ENCODE assay signal across 8 cellular contexts in genomic region chr9:132800038-132800648, GRCh38.
DNase-seq lines count a peak whose midpoint lies in the region; ATAC-seq, FAIRE-seq and TF ChIP-seq lines count a peak whose summit lies in the region.

No MANE protein-coding gene starts in this region.

- H3K27ac ChIP-seq in RWPE2 (ENCODE audit: poor library complexity, severe bottlenecking) (no peak overlapping the region), stomach (peak overlapping the region; percentile 15 to 65 (median 51))

- no peak for TF ChIP-seq EP300 in stomach (IDR thresholded peaks at IDR 0.05)

- intact Hi-C loops in stomach (cut with DNase I; ENCODE audit: low total_unique reads): no loop called here

- peak; percentile 90 for DNase-seq in DMS53 (lab: John Stamatoyannopoulos, UW)
- no peak for DNase-seq in RWPE2 (ENCODE audit: low spot score)
- peak; percentile 84 for DNase-seq in activated effector memory CD4-positive, alpha-beta T cell treated with anti-CD3 and anti-CD28 coated beads, Interleukin-2, amount 50 U/mL, for 16 hours
- peak; percentile 48 to 56 for DNase-seq in frontal cortex (ENCODE audit: low spot score in 2 of 2)
- peak; percentile 22 for DNase-seq in non-pigmented ciliary epithelial cell (ENCODE audit: low read depth)
- DNase-seq in stomach: peak; percentile 86

- no peaks in the 10 kb centered on the region for H3K27me3 ChIP-seq in RWPE2 (ENCODE audit: insufficient read depth, poor library complexity, severe bottlenecking)
- H3K27me3 ChIP-seq in stomach: peaks cover 0 to 43% (median 0%) of the 10 kb centered on the region in 3 donors

- H3K4me3 ChIP-seq in RWPE2 (ENCODE audit: severe bottlenecking) (no peak overlapping the region), stomach (peak overlapping the region; percentile 0 to 32 (median 14))

- peak; percentile 89 for TF ChIP-seq CTCF in LNCAP (IDR thresholded peaks at IDR 0.05)
- TF ChIP-seq CTCF in RWPE2 (IDR thresholded peaks at IDR 0.05; ENCODE audit: poor library complexity, severe bottlenecking): peak; percentile 83
- peak in 6 of 7 experiments; percentile 80 to 96 (median 90) for TF ChIP-seq CTCF in stomach (IDR thresholded peaks at IDR 0.05)

- H3K36me3 ChIP-seq in RWPE2 (ENCODE audit: low read depth) (no peaks in the 10 kb centered on the region), stomach (no peaks in the 10 kb centered on the region)

- no peak for TF ChIP-seq POLR2A in stomach (IDR thresholded peaks at IDR 0.05)

- H3K4me1 ChIP-seq in RWPE2 (ENCODE audit: insufficient read depth, poor library complexity, severe bottlenecking) (no peaks in the 10 kb centered on the region), stomach (peaks cover 5 to 21% (median 16%) of the 10 kb centered on the region in 4 donors)

- FAIRE-seq in frontal cortex (lab: Jason Lieb, UNC): no peak

- ATAC-seq in RWPE2 (ENCODE audit: low read depth): peak; percentile 84
- ATAC-seq in HG03457 (IDR thresholded peaks at IDR 0.05; ENCODE audit: unreplicated experiment): no peak

- no peaks in the 10 kb centered on the region for H3K9me3 ChIP-seq in RWPE2 (ENCODE audit: severe bottlenecking)
- no peaks in the 10 kb centered on the region for H3K9me3 ChIP-seq in stomach

- 12 to 19% (median 13%) methylated on average over 21 to 22 of the region's 22 CpGs for WGBS in stomach, 5 donors
